ENCODE assay signal across 27 cellular contexts in the genomic region with DNA sequence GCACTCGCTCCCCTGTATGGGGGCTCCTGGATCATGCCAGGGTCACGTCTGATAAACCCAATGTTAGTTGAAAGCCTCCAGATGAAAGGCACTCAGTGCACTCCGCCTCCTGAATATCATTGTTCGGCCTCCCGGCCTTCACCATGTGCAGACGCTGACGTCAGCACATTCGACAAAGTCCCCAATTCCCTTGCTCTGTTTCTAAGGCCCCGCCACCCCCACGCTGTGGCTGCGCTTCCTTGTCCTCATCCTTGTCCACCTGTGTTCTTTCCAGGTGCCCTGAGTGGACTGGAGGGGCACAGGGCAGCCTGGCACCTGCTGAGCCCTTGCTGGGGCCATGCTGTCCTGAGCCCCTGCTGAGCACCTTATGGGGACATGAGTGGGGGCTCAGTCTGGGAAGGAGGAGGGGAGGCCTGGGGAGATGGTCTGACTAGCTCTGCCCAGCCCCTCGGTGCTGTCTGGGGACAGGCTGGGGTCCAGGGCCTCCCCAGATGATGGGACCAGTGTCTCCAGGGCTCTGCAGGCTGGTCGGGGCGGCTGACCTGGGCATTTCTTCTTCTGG. TPM values are rescaled to one million over a fixed set of nuclear protein-coding genes. Genes with fewer than 3 reads are reported as not detected.
DNase-seq lines count a peak whose midpoint lies in the region; ATAC-seq, FAIRE-seq and TF ChIP-seq lines count a peak whose summit lies in the region.
"Had no signal": no experiment of that assay in that cellular context is flagged by ENCODE, and none has a peak within 500 bp of the region (broad histone marks: within the 10 kb centered on the region; RNA-seq: fewer than 3 reads in every experiment).

No MANE protein-coding gene starts in this region.

- no peak overlapping the region for H3K9ac ChIP-seq in HepG2 (ENCODE audit: insufficient read depth, low read depth, low read length)

- CTCF ChIA-PET in activated CD8-positive, alpha-beta T cell treated with anti-CD3 and anti-CD28 coated beads, Interleukin-2, amount 10 ng/mL, durations not matched to agents 7 days and 5 days (lab: Charles Lee): no interaction called here
- CTCF ChIA-PET in activated CD8-positive, alpha-beta T cell treated with anti-CD3 and anti-CD28 coated beads for 36 hours (lab: Charles Lee): no interaction called here
- CTCF ChIA-PET in HepG2 (lab: Yijun Ruan, JAX; ENCODE audit: low intra/inter-chr PET ratio, low total read pairs): no interaction called here

- DNase-seq in activated CD8-positive, alpha-beta T cell treated with anti-CD3 and anti-CD28 coated beads, Interleukin-2, amount 10 ng/mL, durations not matched to agents 7 days and 5 days: no peak
- DNase-seq in activated CD8-positive, alpha-beta T cell treated with anti-CD3 and anti-CD28 coated beads for 36 hours: no peak
- DNase-seq in HepG2 (ENCODE audit: low spot score) (no peak), posterior vena cava (ENCODE audit: low spot score) (peak; percentile 66), natural killer cell (no peak), NCI-H2196 treated with DMSO at 0.1 percent for 48 hours (lab: John Stamatoyannopoulos, UW; ENCODE audit: unreplicated experiment) (no peak)
- no peak for DNase-seq in activated CD4-positive, alpha-beta T cell treated with anti-CD3 and anti-CD28 coated beads, Interleukin-2, amount 10 ng/mL, durations not matched to agents 24 days and 14 days
- DNase-seq: CD4-positive, CD25-positive, alpha-beta regulatory T cell; COR-L47; EL; GOT3; NCI-H1048; NCI-H1436; NCI-H2029 treated with DMSO at 0.1 percent for 48 hours; NCI-H2171 treated with DMSO at 0.1 percent for 48 hours; NCI-H446 treated with DMSO at 0.1 percent for 48 hours; NCI-H69; NK-92 treated with Interleukin-12 subunit alpha and Interleukin-12 subunit beta, amount 100 ng/mL, for 24 hours had no signal

- peaks cover 16% of the 10 kb centered on the region for H3K9me3 Mint-ChIP-seq in activated CD8-positive, alpha-beta T cell treated with anti-CD3 and anti-CD28 coated beads, Interleukin-2, amount 10 ng/mL, durations not matched to agents 7 days and 5 days (ENCODE audit: insufficient read depth)
- peaks cover 19% of the 10 kb centered on the region for H3K9me3 Mint-ChIP-seq in activated CD8-positive, alpha-beta T cell treated with anti-CD3 and anti-CD28 coated beads for 36 hours
- H3K9me3 Mint-ChIP-seq in natural killer cell: peaks cover 0 to 5% of the 10 kb centered on the region in 2 donors
- H3K9me3 Mint-ChIP-seq in activated CD4-positive, alpha-beta T cell treated with anti-CD3 and anti-CD28 coated beads, Interleukin-2, amount 10 ng/mL, durations not matched to agents 24 days and 14 days: peaks cover 12% of the 10 kb centered on the region

- no peak for TF ChIP-seq CTCF in activated CD8-positive, alpha-beta T cell treated with anti-CD3 and anti-CD28 coated beads for 36 hours (IDR thresholded peaks at IDR 0.05)
- TF ChIP-seq CTCF in HepG2 (CRISPR knock-in tag; IDR thresholded peaks at IDR 0.05) (no peak), natural killer cell (IDR thresholded peaks at IDR 0.05) (no peak)

- no peak for TF ChIP-seq POLR2A in HepG2 (IDR thresholded peaks at IDR 0.05; ENCODE audit: insufficient read depth in 1 of 2, low read depth in 2 of 2, low read length in 2 of 2)

- peaks cover 48 to 94% of the 10 kb centered on the region in 2 experiments for H3K27me3 ChIP-seq in HepG2 (ENCODE audit: control insufficient read depth in 1 of 2, insufficient read depth in 2 of 2, low read length in 2 of 2)

- no peaks in the 10 kb centered on the region for H3K79me2 ChIP-seq in HepG2 (ENCODE audit: insufficient read depth, low read length)

- no peaks in the 10 kb centered on the region for H3K36me3 ChIP-seq in HepG2 (replicated peaks in 1 of 2; ENCODE audit: control insufficient read depth in 1 of 2, insufficient read depth in 2 of 2, low read length in 2 of 2)
- H3K36me3 ChIP-seq: Peyer's patch had no signal

- peaks cover 2% of the 10 kb centered on the region for H3K36me3 Mint-ChIP-seq in activated CD8-positive, alpha-beta T cell treated with anti-CD3 and anti-CD28 coated beads, Interleukin-2, amount 10 ng/mL, durations not matched to agents 7 days and 5 days (ENCODE audit: low read depth)
- H3K36me3 Mint-ChIP-seq in activated CD8-positive, alpha-beta T cell treated with anti-CD3 and anti-CD28 coated beads for 36 hours (ENCODE audit: low read depth): peaks cover 2% of the 10 kb centered on the region
- peaks cover 16% of the 10 kb centered on the region for H3K36me3 Mint-ChIP-seq in natural killer cell
- peaks cover 9% of the 10 kb centered on the region for H3K36me3 Mint-ChIP-seq in activated CD4-positive, alpha-beta T cell treated with anti-CD3 and anti-CD28 coated beads, Interleukin-2, amount 10 ng/mL, durations not matched to agents 24 days and 14 days (ENCODE audit: low read depth)

- H3K27me3 Mint-ChIP-seq in activated CD8-positive, alpha-beta T cell treated with anti-CD3 and anti-CD28 coated beads, Interleukin-2, amount 10 ng/mL, durations not matched to agents 7 days and 5 days (ENCODE audit: low read depth): peaks cover 34% of the 10 kb centered on the region
- H3K27me3 Mint-ChIP-seq in activated CD8-positive, alpha-beta T cell treated with anti-CD3 and anti-CD28 coated beads for 36 hours: peaks cover 20% of the 10 kb centered on the region
- peaks cover 50 to 53% of the 10 kb centered on the region in 2 donors for H3K27me3 Mint-ChIP-seq in natural killer cell (ENCODE audit: low read depth in 2 of 2)
- peaks cover 49% of the 10 kb centered on the region for H3K27me3 Mint-ChIP-seq in activated CD4-positive, alpha-beta T cell treated with anti-CD3 and anti-CD28 coated beads, Interleukin-2, amount 10 ng/mL, durations not matched to agents 24 days and 14 days

- no peak overlapping the region for H3K4me3 Mint-ChIP-seq in activated CD8-positive, alpha-beta T cell treated with anti-CD3 and anti-CD28 coated beads, Interleukin-2, amount 10 ng/mL, durations not matched to agents 7 days and 5 days
- no peak overlapping the region for H3K4me3 Mint-ChIP-seq in activated CD8-positive, alpha-beta T cell treated with anti-CD3 and anti-CD28 coated beads for 36 hours
- H3K4me3 Mint-ChIP-seq in natural killer cell: no peak overlapping the region
- no peak overlapping the region for H3K4me3 Mint-ChIP-seq in activated CD4-positive, alpha-beta T cell treated with anti-CD3 and anti-CD28 coated beads, Interleukin-2, amount 10 ng/mL, durations not matched to agents 24 days and 14 days

- no peak for FAIRE-seq in HepG2 (lab: Jason Lieb, UNC)
- FAIRE-seq: GM12891, GM18507 had no signal

- WGBS in HepG2 (ENCODE audit: low lambda C conversion rate): 9% methylated on average over 14 of the region's 14 CpGs

- no peak overlapping the region for H3K4me2 ChIP-seq in HepG2 (ENCODE audit: low read depth, low read length)

- no peak overlapping the region for H3K27ac ChIP-seq in HepG2 (ENCODE audit: extremely low read length, insufficient read depth, low read length)
- H3K27ac ChIP-seq: 22Rv1, Peyer's patch, SK-N-MC had no signal

- H3K27ac Mint-ChIP-seq in activated CD8-positive, alpha-beta T cell treated with anti-CD3 and anti-CD28 coated beads, Interleukin-2, amount 10 ng/mL, durations not matched to agents 7 days and 5 days: peak overlapping the region; percentile 48
- no peak overlapping the region for H3K27ac Mint-ChIP-seq in activated CD8-positive, alpha-beta T cell treated with anti-CD3 and anti-CD28 coated beads for 36 hours
- H3K27ac Mint-ChIP-seq in natural killer cell: no peak overlapping the region
- no peak overlapping the region for H3K27ac Mint-ChIP-seq in activated CD4-positive, alpha-beta T cell treated with anti-CD3 and anti-CD28 coated beads, Interleukin-2, amount 10 ng/mL, durations not matched to agents 24 days and 14 days
- H3K27ac Mint-ChIP-seq: CD4-positive, CD25-positive, alpha-beta regulatory T cell had no signal

- intact Hi-C loops in activated CD8-positive, alpha-beta T cell treated with anti-CD3 and anti-CD28 coated beads for 36 hours (cut with micrococcal nuclease): no loop called here
- intact Hi-C loops in HepG2 (cut with micrococcal nuclease; ENCODE audit: unreplicated experiment): no loop called here
- intact Hi-C loops in posterior vena cava (cut with DNase I): no loop called here
- intact Hi-C loops in natural killer cell (cut with micrococcal nuclease): no loop called here
- intact Hi-C loops in activated CD4-positive, alpha-beta T cell treated with anti-CD3 and anti-CD28 coated beads, Interleukin-2, amount 10 ng/mL, durations not matched to agents 24 days and 14 days (cut with micrococcal nuclease): no loop called here

- no TSS peak for BruUV-seq in HepG2 (replicated peaks; lab: Mats Ljungman, UMichigan)

- peaks cover 6% of the 10 kb centered on the region; the same call in 1 of the 2 replicates for H4K20me1 ChIP-seq in HepG2 (ENCODE audit: insufficient read depth, low read length)

- H3K4me1 Mint-ChIP-seq in activated CD8-positive, alpha-beta T cell treated with anti-CD3 and anti-CD28 coated beads, Interleukin-2, amount 10 ng/mL, durations not matched to agents 7 days and 5 days (ENCODE audit: low read depth): no peaks in the 10 kb centered on the region
- H3K4me1 Mint-ChIP-seq in activated CD8-positive, alpha-beta T cell treated with anti-CD3 and anti-CD28 coated beads for 36 hours (ENCODE audit: low read depth): no peaks in the 10 kb centered on the region
- H3K4me1 Mint-ChIP-seq in natural killer cell: no peaks in the 10 kb centered on the region
- H3K4me1 Mint-ChIP-seq in activated CD4-positive, alpha-beta T cell treated with anti-CD3 and anti-CD28 coated beads, Interleukin-2, amount 10 ng/mL, durations not matched to agents 24 days and 14 days: peaks cover 3% of the 10 kb centered on the region
- H3K4me1 Mint-ChIP-seq: CD4-positive, CD25-positive, alpha-beta regulatory T cell had no signal

- no peak for ATAC-seq in activated CD8-positive, alpha-beta T cell treated with anti-CD3 and anti-CD28 coated beads, Interleukin-2, amount 10 ng/mL, durations not matched to agents 7 days and 5 days
- ATAC-seq in activated CD8-positive, alpha-beta T cell treated with anti-CD3 and anti-CD28 coated beads for 36 hours: no peak
- ATAC-seq in HepG2: peak; percentile 5
- no peak for ATAC-seq in natural killer cell
- ATAC-seq: Right ventricle myocardium inferior had no signal

- H3K4me3 ChIP-seq in HepG2 (replicated peaks in 1 of 3; ENCODE audit: insufficient read depth in 1 of 3, low read depth in 2 of 3, low read length in 3 of 3): no peak overlapping the region
- H3K4me3 ChIP-seq: Peyer's patch, SK-N-MC had no signal

- no peaks in the 10 kb centered on the region for H3K4me1 ChIP-seq in HepG2 (ENCODE audit: insufficient read depth, low read length)
- H3K4me1 ChIP-seq: Peyer's patch had no signal

- TF ChIP-seq EP300 in Ishikawa (IDR thresholded peaks at IDR 0.05; ENCODE audit: borderline replicate concordance) (no peak), HepG2 (IDR thresholded peaks at IDR 0.05; ENCODE audit: low read depth in 2 of 2, low read length in 2 of 2) (no peak), HepG2 (CRISPR knock-in tag; IDR thresholded peaks at IDR 0.05; ENCODE audit: borderline replicate concordance) (no peak)

- no peak for TF ChIP-seq RAD21 in Ishikawa (IDR thresholded peaks at IDR 0.05; ENCODE audit: low read depth)
- no peak for TF ChIP-seq RAD21 in HepG2 (CRISPR knock-in tag; IDR thresholded peaks at IDR 0.05)

- in situ Hi-C loops in HepG2 (cut with HindIII; ENCODE audit: extremely low pct_ligation_motif_present, low pct_unique_long_range_greater_than_20kb): no loop called here

- H3K9me3 ChIP-seq in HepG2 (ENCODE audit: low read length): peaks cover 8% of the 10 kb centered on the region; the same call in 1 of the 2 replicates
- H3K9me3 ChIP-seq: Peyer's patch had no signal

- POLR2A ChIA-PET in activated CD8-positive, alpha-beta T cell treated with anti-CD3 and anti-CD28 coated beads, Interleukin-2, amount 10 ng/mL, durations not matched to agents 7 days and 5 days (lab: Charles Lee): no interaction called here
- POLR2A ChIA-PET in activated CD8-positive, alpha-beta T cell treated with anti-CD3 and anti-CD28 coated beads for 36 hours (lab: Charles Lee): no interaction called here
- POLR2A ChIA-PET in HepG2 (lab: Yijun Ruan, JAX): no interaction called here

- H2AFZ ChIP-seq in HepG2 (ENCODE audit: low read length): no peak overlapping the region

RNA-seq across cellular contexts. Expression of a gene that starts 9.8 kb away (rescaled TPM):
- not detected for total RNA-seq in activated CD8-positive, alpha-beta T cell treated with anti-CD3 and anti-CD28 coated beads, Interleukin-2, amount 10 ng/mL, durations not matched to agents 7 days and 5 days
- not detected for total RNA-seq in activated CD8-positive, alpha-beta T cell treated with anti-CD3 and anti-CD28 coated beads for 36 hours
- total RNA-seq in HepG2 (2016; rRNA removed; fragmentation: Illumina TruSeq; extraction: Trizol): not detected in 2 replicates
- total RNA-seq in HepG2 (2016; cell fraction: cytosol; rRNA removed; fragmentation: Illumina TruSeq; extraction: Trizol; ENCODE audit: low read depth): not detected in 2 replicates
- not detected in 2 replicates for total RNA-seq in HepG2 (2016; cell fraction: insoluble cytoplasmic fraction; rRNA removed; fragmentation: Illumina TruSeq; extraction: Trizol)
- not detected in 2 replicates for total RNA-seq in HepG2 (2016; cell fraction: membrane; rRNA removed; fragmentation: Illumina TruSeq; extraction: Trizol)
- not detected in 2 replicates for total RNA-seq in HepG2 (2016; cell fraction: nucleus; rRNA removed; fragmentation: Illumina TruSeq; extraction: Trizol)
- polyA plus RNA-seq in HepG2 (2011; rRNA removed): not detected in 2 replicates
- polyA plus RNA-seq in HepG2 (2011; cell fraction: cytosol; rRNA removed): not detected in 2 replicates
- not detected in 2 replicates for polyA plus RNA-seq in HepG2 (2011; cell fraction: nucleus; rRNA removed)
- not detected in 2 replicates for polyA plus RNA-seq in HepG2 (2012)
- polyA plus RNA-seq in HepG2 (2016; cell fraction: cytosol; fragmentation: Illumina TruSeq; extraction: Trizol; ENCODE audit: low read depth): not detected in 2 replicates
- not detected in 2 replicates for polyA plus RNA-seq in HepG2 (2016; cell fraction: insoluble cytoplasmic fraction; fragmentation: Illumina TruSeq; extraction: Trizol; ENCODE audit: low read depth)
- polyA plus RNA-seq in HepG2 (2016; cell fraction: membrane; fragmentation: Illumina TruSeq; extraction: Trizol; ENCODE audit: low read depth): not detected in 2 replicates
- polyA plus RNA-seq in HepG2 (2016; cell fraction: nucleus; fragmentation: Illumina TruSeq; extraction: Trizol; ENCODE audit: insufficient read depth, low read depth): not detected in 2 replicates
- polyA minus RNA-seq in HepG2 (2011; rRNA and poly(A)+ RNA removed; ENCODE audit: low replicate concordance): not detected in 2 replicates
- polyA minus RNA-seq in HepG2 (2011; cell fraction: cytosol; rRNA and poly(A)+ RNA removed): not detected in 2 replicates
- not detected in 2 replicates for polyA minus RNA-seq in HepG2 (2011; cell fraction: nucleus; rRNA and poly(A)+ RNA removed)
- not detected for total RNA-seq in posterior vena cava
- total RNA-seq in natural killer cell: not detected
- not detected in 2 replicates for total RNA-seq in activated CD4-positive, alpha-beta T cell treated with anti-CD3 and anti-CD28 coated beads, Interleukin-2, amount 10 ng/mL, durations not matched to agents 24 days and 14 days
- total RNA-seq: CD4-positive, CD25-positive, alpha-beta regulatory T cell; MCF 10A; Peyer's patch; Right ventricle myocardium inferior had no signal
- polyA plus RNA-seq: AG04450; CD4-positive, CD25-positive, alpha-beta regulatory T cell had no signal
